ENCODE assay signal across 1 cellular context in genomic region chr20:25077610-25078169, GRCh38.
TF ChIP-seq lines count a peak whose summit lies in the region.

No MANE protein-coding gene starts in this region.

TF ChIP-seq in GM12878, 131 proteins besides CTCF, POLR2A, EP300 and RAD21 (continued from another document):
- TF ChIP-seq, protein P1, sequence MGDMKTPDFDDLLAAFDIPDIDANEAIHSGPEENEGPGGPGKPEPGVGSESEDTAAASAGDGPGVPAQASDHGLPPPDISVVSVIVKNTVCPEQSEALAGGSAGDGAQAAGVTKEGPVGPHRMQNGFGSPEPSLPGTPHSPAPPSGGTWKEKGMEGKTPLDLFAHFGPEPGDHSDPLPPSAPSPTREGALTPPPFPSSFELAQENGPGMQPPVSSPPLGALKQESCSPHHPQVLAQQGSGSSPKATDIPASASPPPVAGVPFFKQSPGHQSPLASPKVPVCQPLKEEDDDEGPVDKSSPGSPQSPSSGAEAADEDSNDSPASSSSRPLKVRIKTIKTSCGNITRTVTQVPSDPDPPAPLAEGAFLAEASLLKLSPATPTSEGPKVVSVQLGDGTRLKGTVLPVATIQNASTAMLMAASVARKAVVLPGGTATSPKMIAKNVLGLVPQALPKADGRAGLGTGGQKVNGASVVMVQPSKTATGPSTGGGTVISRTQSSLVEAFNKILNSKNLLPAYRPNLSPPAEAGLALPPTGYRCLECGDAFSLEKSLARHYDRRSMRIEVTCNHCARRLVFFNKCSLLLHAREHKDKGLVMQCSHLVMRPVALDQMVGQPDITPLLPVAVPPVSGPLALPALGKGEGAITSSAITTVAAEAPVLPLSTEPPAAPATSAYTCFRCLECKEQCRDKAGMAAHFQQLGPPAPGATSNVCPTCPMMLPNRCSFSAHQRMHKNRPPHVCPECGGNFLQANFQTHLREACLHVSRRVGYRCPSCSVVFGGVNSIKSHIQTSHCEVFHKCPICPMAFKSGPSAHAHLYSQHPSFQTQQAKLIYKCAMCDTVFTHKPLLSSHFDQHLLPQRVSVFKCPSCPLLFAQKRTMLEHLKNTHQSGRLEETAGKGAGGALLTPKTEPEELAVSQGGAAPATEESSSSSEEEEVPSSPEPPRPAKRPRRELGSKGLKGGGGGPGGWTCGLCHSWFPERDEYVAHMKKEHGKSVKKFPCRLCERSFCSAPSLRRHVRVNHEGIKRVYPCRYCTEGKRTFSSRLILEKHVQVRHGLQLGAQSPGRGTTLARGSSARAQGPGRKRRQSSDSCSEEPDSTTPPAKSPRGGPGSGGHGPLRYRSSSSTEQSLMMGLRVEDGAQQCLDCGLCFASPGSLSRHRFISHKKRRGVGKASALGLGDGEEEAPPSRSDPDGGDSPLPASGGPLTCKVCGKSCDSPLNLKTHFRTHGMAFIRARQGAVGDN (IDR thresholded peaks at IDR 0.05) = no peak
- TF ChIP-seq IKZF1 (conservative IDR thresholded peaks at IDR 0.05) (peak; percentile 50), RUNX3 (IDR thresholded peaks at IDR 0.05; ENCODE audit: low read length) (peak; percentile 17; the same call in 1 of the 2 replicates)
TF ChIP-seq in GM12878: peak in this region for 3.
